15 cellular contexts compared by ENCODE assay signal in genomic region chr1:96513136-96513535, GRCh38.
DNase-seq lines count a peak whose midpoint lies in the region; ATAC-seq and TF ChIP-seq lines count a peak whose summit lies in the region.
"Had no signal": no experiment of that assay in that cellular context is flagged by ENCODE, and none has a peak within 500 bp of the region (broad histone marks: within the 10 kb centered on the region; RNA-seq: fewer than 3 reads in every experiment).

No MANE protein-coding gene starts in this region.

- no peaks in the 10 kb centered on the region for H3K9me3 ChIP-seq in aorta (ENCODE audit: control insufficient read depth, low read length)
- H3K9me3 ChIP-seq: BLaER1 had no signal

- H3K4me3 ChIP-seq in aorta (ENCODE audit: low read length in 2 of 2) = no peak overlapping the region
- H3K4me3 ChIP-seq: BLaER1 had no signal

- intact Hi-C loops in aorta (cut with DNase I) = no loop called here

- no peaks in the 10 kb centered on the region for H3K4me1 ChIP-seq in aorta (ENCODE audit: control insufficient read depth in 1 of 2, insufficient read depth in 2 of 2, low read length in 2 of 2)
- H3K4me1 ChIP-seq: BLaER1 had no signal

- WGBS in aorta, 2 donors = 21 to 46% methylated on average over 1 of the region's 1 CpG

- DNase-seq in AG20443 (ENCODE audit: low spot score) = peak; percentile 37
- DNase-seq in NCI-H446 (lab: John Stamatoyannopoulos, UW) = peak; percentile 46 to 68
- peak; percentile 23 for DNase-seq in astrocyte of the hippocampus (ENCODE audit: low read depth, low spot score)
- peak; percentile 71 for DNase-seq in kidney tubule cell (ENCODE audit: low spot score)
- no peak for DNase-seq in SW480 (ENCODE audit: low spot score)
- no peak for DNase-seq in aorta
- no peak for DNase-seq in NCI-H526 (lab: John Stamatoyannopoulos, UW)
- DNase-seq: CD4-positive, alpha-beta memory T cell; DMS79 treated with DMSO at 0.1 percent for 48 hours; GF-D8; H9; KBM-7 had no signal

- no peaks in the 10 kb centered on the region for H3K27me3 ChIP-seq in aorta (ENCODE audit: control insufficient read depth in 1 of 2, insufficient read depth in 2 of 2, low read length in 1 of 2)
- H3K27me3 ChIP-seq: BLaER1 had no signal

- ATAC-seq in SK-N-SH treated with all-trans-retinoic acid at 6 μM for 48 hours = no peak
- ATAC-seq in aorta (ENCODE audit: low FRiP score) = no peak
- ATAC-seq: HepG2 had no signal

- H3K27ac ChIP-seq in aorta (ENCODE audit: low read depth in 1 of 2, low read length in 2 of 2) = no peak overlapping the region
- H3K27ac ChIP-seq: BLaER1 had no signal

- no peaks in the 10 kb centered on the region for H3K36me3 ChIP-seq in aorta (ENCODE audit: control insufficient read depth in 1 of 2, insufficient read depth in 2 of 2, low read length in 1 of 2)
- H3K36me3 ChIP-seq: BLaER1 had no signal

TF ChIP-seq in SK-N-SH treated with all-trans-retinoic acid at 6 μM for 48 hours, 23 proteins besides CTCF, POLR2A, EP300 and RAD21:
- TF ChIP-seq CSDC2 (CRISPR knock-in tag; IDR thresholded peaks at IDR 0.05) = no peak
- TF ChIP-seq RARB (CRISPR knock-in tag; IDR thresholded peaks at IDR 0.05) = no peak
- TF ChIP-seq POU6F1 (CRISPR knock-in tag; IDR thresholded peaks at IDR 0.05; ENCODE audit: borderline replicate concordance, low read depth) = no peak
- TF ChIP-seq ZNF8 (CRISPR knock-in tag; IDR thresholded peaks at IDR 0.05) = no peak
- TF ChIP-seq PATZ1 (CRISPR knock-in tag; IDR thresholded peaks at IDR 0.05; ENCODE audit: borderline replicate concordance) = no peak
- no peak for TF ChIP-seq CSRNP3 (CRISPR knock-in tag; IDR thresholded peaks at IDR 0.05)
- TF ChIP-seq ZFP30 (CRISPR knock-in tag; IDR thresholded peaks at IDR 0.05) = no peak
- TF ChIP-seq OSR1 (CRISPR knock-in tag; IDR thresholded peaks at IDR 0.05) = no peak
- TF ChIP-seq ARNTL (CRISPR knock-in tag; IDR thresholded peaks at IDR 0.05; ENCODE audit: borderline replicate concordance, low read depth) = no peak
- no peak for TF ChIP-seq ZNF565 (CRISPR knock-in tag; conservative IDR thresholded peaks at IDR 0.05; ENCODE audit: low read depth)
- TF ChIP-seq ZC3H10 (CRISPR knock-in tag; IDR thresholded peaks at IDR 0.05) = no peak
- no peak for TF ChIP-seq TSHZ2 (CRISPR knock-in tag; IDR thresholded peaks at IDR 0.05)
- TF ChIP-seq BACH2 (CRISPR knock-in tag; IDR thresholded peaks at IDR 0.05; ENCODE audit: borderline replicate concordance) = no peak
- no peak for TF ChIP-seq PPARA (CRISPR knock-in tag; IDR thresholded peaks at IDR 0.05; ENCODE audit: borderline replicate concordance)
- no peak for TF ChIP-seq SNAI2 (CRISPR knock-in tag; IDR thresholded peaks at IDR 0.05)
- TF ChIP-seq CREB5 (CRISPR knock-in tag; IDR thresholded peaks at IDR 0.05; ENCODE audit: low read depth) = no peak
TF ChIP-seq in SK-N-SH treated with all-trans-retinoic acid at 6 μM for 48 hours: peak in this region for 0.

Comparison
In these comparisons a context has a peak if more than half of its experiments do, and no peak if none do; other contexts are left out.
1. DNase-seq: peak in AG20443 (single experiment), NCI-H446 (2 of 2), astrocyte of the hippocampus (single experiment) and kidney tubule cell (single experiment); none in SW480 (single experiment), aorta (0 of 2) and NCI-H526 (0 of 2).